30 cellular contexts compared by ENCODE assay signal in the genomic region with DNA sequence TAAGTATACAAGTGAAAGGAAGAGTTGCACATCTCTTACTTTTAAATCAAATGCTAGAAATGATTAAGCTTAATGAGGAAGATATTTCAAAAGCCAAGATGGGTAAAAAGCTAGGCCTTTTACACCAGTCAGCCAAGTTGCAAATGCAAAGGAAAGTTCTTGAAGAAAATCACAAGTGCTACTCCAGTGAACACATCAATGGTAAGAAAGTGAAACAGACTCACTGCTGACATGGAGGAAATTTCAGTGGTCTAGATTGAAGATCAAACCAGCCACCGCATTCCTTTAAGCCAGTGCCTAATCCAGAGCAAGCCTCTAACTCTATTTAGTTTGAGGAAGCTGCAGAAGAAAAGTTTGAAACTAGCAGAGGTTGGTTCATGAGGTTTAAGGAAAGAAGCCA.
"Had no signal": no experiment of that assay in that cellular context is flagged by ENCODE, and none has a peak within 500 bp of the region (broad histone marks: within the 10 kb centered on the region; RNA-seq: fewer than 3 reads in every experiment).

No MANE protein-coding gene starts in this region.

- H3K27me3 ChIP-seq: esophagus muscularis mucosa, hepatocyte, left lung, neural progenitor cell, sigmoid colon, vagina had no signal

- H3K9ac ChIP-seq: neural progenitor cell had no signal

- H3K4me1 ChIP-seq: esophagus muscularis mucosa, left lung, neural progenitor cell, sigmoid colon, vagina had no signal

- DNase-seq: activated CD4-positive, CD25-positive, alpha-beta regulatory T cell treated with anti-CD3 and anti-CD28 coated beads, Interleukin-2, amount 50 U/mL, for 72 hours; activated CD8-positive, alpha-beta memory T cell treated with anti-CD3 and anti-CD28 coated beads for 24 hours; activated gamma-delta T cell; activated naive CD8-positive, alpha-beta T cell treated with anti-CD3 and anti-CD28 coated beads for 36 hours; activated T-cell treated with anti-CD3 and anti-CD28 coated beads, Interleukin-2, amount 50 U/mL, for 48 hours; amygdala; cerebellar nuclear complex; glutamatergic neuron; immature natural killer cell; kidney glomerular epithelial cell; left lung; retina; sigmoid colon; stimulated activated CD4-positive, alpha-beta T cell treated with anti-CD3 and anti-CD28 coated beads, Interleukin-15, amount 100 ng/mL, for 24 hours; stimulated activated CD4-positive, alpha-beta T cell treated with anti-CD3 and anti-CD28 coated beads, Interleukin-2, amount 100 ng/mL, for 48 hours; stimulated activated naive CD4-positive, alpha-beta T cell treated with Interleukin-2 at 50 U/mL for 16 hours; WERI-Rb-1 had no signal

- H3K4me2 ChIP-seq: hepatocyte, neural progenitor cell, smooth muscle cell had no signal

- H3K27ac Mint-ChIP-seq: activated naive CD8-positive, alpha-beta T cell treated with anti-CD3 and anti-CD28 coated beads for 36 hours; neural progenitor cell; progenitor cell of endocrine pancreas; type B pancreatic cell had no signal

- H3K4me3 ChIP-seq: coronary artery, esophagus muscularis mucosa, hepatocyte, left lung, lung, neural progenitor cell, sigmoid colon, smooth muscle cell, thoracic aorta, vagina had no signal

- ATAC-seq: left lung had no signal

- H3K27ac ChIP-seq: coronary artery, esophagus muscularis mucosa, hepatocyte, left lung, neural progenitor cell, sigmoid colon, thoracic aorta, vagina, WERI-Rb-1 had no signal

- H3K4me3 Mint-ChIP-seq: activated naive CD8-positive, alpha-beta T cell treated with anti-CD3 and anti-CD28 coated beads for 36 hours; immature natural killer cell; naive thymus-derived CD8-positive, alpha-beta T cell; neural progenitor cell; type B pancreatic cell had no signal

- H3K9me3 Mint-ChIP-seq: activated naive CD8-positive, alpha-beta T cell treated with anti-CD3 and anti-CD28 coated beads for 36 hours; immature natural killer cell; naive thymus-derived CD8-positive, alpha-beta T cell; neural progenitor cell; type B pancreatic cell had no signal

- FAIRE-seq: frontal cortex, TTC549 had no signal

- H3K36me3 ChIP-seq: sigmoid colon, thoracic aorta, vagina had no signal

- H3K27me3 Mint-ChIP-seq: activated naive CD8-positive, alpha-beta T cell treated with anti-CD3 and anti-CD28 coated beads for 36 hours; naive thymus-derived CD8-positive, alpha-beta T cell; progenitor cell of endocrine pancreas; type B pancreatic cell had no signal

- H3K79me2 ChIP-seq: hepatocyte had no signal

- H3K4me1 Mint-ChIP-seq: neural progenitor cell had no signal

- H2AFZ ChIP-seq: hepatocyte, neural progenitor cell had no signal
